19 cellular contexts compared by ENCODE assay signal in the genomic region with DNA sequence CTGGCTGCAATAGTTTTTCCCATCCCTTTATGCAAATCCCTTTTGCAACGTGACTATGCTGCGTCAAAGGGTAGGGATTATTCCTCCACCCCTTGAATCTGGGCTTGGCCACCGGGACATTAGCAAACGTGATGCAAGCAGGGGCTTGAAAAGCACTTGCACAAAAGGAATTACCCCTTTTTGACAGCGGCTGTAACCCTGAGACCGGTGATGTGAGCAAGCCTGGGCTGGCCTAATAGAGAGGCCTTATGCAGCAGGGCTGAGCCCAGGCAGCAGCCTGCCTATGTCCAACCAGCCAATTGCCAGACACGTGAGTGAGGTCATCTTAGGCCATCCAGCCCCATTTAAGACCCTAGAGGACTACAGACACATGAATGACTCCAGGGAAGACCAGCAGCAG. TPM values are rescaled to one million over a fixed set of nuclear protein-coding genes. Genes with fewer than 3 reads are reported as not detected.
A peak's percentile ranks its signal among the peaks of the same experiment; 100 is the strongest.
DNase-seq lines count a peak whose midpoint lies in the region; ATAC-seq, FAIRE-seq and TF ChIP-seq lines count a peak whose summit lies in the region.
"Had no signal": no experiment of that assay in that cellular context is flagged by ENCODE, and none has a peak within 500 bp of the region (broad histone marks: within the 10 kb centered on the region; RNA-seq: fewer than 3 reads in every experiment).

No MANE protein-coding gene starts in this region.

- H3K27me3 ChIP-seq in H1 (replicated peaks in 1 of 4; ENCODE audit: control insufficient read depth in 3 of 4, extremely low read depth in 1 of 4, insufficient read depth in 3 of 4, low read length in 3 of 4): no peaks in the 10 kb centered on the region
- H3K27me3 ChIP-seq: cardiac muscle cell, heart left ventricle had no signal

- H2BK5ac ChIP-seq in H1 (ENCODE audit: low read depth, low read length): no peak overlapping the region

- H3K23me2 ChIP-seq in H1 (ENCODE audit: low read depth, low read length): no peaks in the 10 kb centered on the region

- TF ChIP-seq POLR2A in H1 (IDR thresholded peaks at IDR 0.05; ENCODE audit: control extremely low read depth in 1 of 2, low read depth in 2 of 2, low read length in 2 of 2): no peak

- peak overlapping the region; percentile 58; the same call in 1 of the 2 replicates for H2AFZ ChIP-seq in H1 (ENCODE audit: low read length)
- H2AFZ ChIP-seq: GM23248 had no signal

- DNase-seq in GM12865 (ENCODE audit: low read depth): peak; percentile 9
- peak; percentile 32 for DNase-seq in NCI-H146 (lab: John Stamatoyannopoulos, UW)
- DNase-seq in H1 (ENCODE audit: low read depth in 1 of 2, low spot score in 2 of 2): no peak
- DNase-seq in progenitor cell of endocrine pancreas (ENCODE audit: low spot score, unreplicated experiment): no peak
- no peak for DNase-seq in A172 (ENCODE audit: low spot score)
- no peak for DNase-seq in GM19240 (ENCODE audit: insufficient read length, low spot score)
- DNase-seq: AML-193, Calu3, GM23248, heart left ventricle, KG1, NCI-H1048, NCI-H446 treated with DMSO at 0.1 percent for 48 hours, right cardiac atrium, T-helper 9 cell had no signal

- no peak for FAIRE-seq in H1 (lab: Jason Lieb, UNC)

- WGBS in H1 (ENCODE audit: extremely low coverage in 1 of 2, insufficient coverage in 1 of 2, insufficient read length in 1 of 2, insufficient replicate concordance in 2 of 2, low coverage in 1 of 2, low lambda C conversion rate in 2 of 2, missing lambda C conversion rate in 1 of 2), 2 experiments: 88% methylated on average over 7 of the region's 7 CpGs; no CpG with 5 or more reads in 1 of the 2 experiments

- POLR2A ChIA-PET in H1 (lab: Charles Lee; ENCODE audit: partially characterized antibody): no interaction called here

- no peak overlapping the region for H3K9ac ChIP-seq in H1 (replicated peaks in 1 of 4; ENCODE audit: extremely low read depth in 1 of 4, low read depth in 3 of 4, low read length in 3 of 4)
- H3K9ac ChIP-seq: GM23248 had no signal

- no peak for TF ChIP-seq RAD21 in H1 (IDR thresholded peaks at IDR 0.05 in 1 of 2, conservative IDR thresholded peaks at IDR 0.05 in 1 of 2; ENCODE audit: low read depth in 2 of 2, low read length in 2 of 2)

- peaks cover 1% of the 10 kb centered on the region for H3K27me3 Mint-ChIP-seq in progenitor cell of endocrine pancreas

- no peak overlapping the region for H2BK120ac ChIP-seq in H1 (replicated peaks; ENCODE audit: low read depth, low read length)

- no peak overlapping the region for H3K14ac ChIP-seq in H1 (ENCODE audit: insufficient read length)

- no peaks in the 10 kb centered on the region for H4K20me1 ChIP-seq in H1 (replicated peaks in 1 of 2; ENCODE audit: control insufficient read depth in 1 of 2, insufficient read depth in 2 of 2, low read length in 2 of 2)

- TF ChIP-seq CTCF in GM12865 (IDR thresholded peaks at IDR 0.05; ENCODE audit: insufficient read depth, low read depth, low read length, missing control alignments) (no peak), H1 (IDR thresholded peaks at IDR 0.05; ENCODE audit: control extremely low read depth in 1 of 3, insufficient read depth in 1 of 3, low read depth in 1 of 3, low read length in 3 of 3) (no peak), progenitor cell of endocrine pancreas (IDR thresholded peaks at IDR 0.05; ENCODE audit: unreplicated experiment) (no peak)

- no peak overlapping the region for H3K56ac ChIP-seq in H1 (replicated peaks; ENCODE audit: insufficient read length, low read depth, low read length)

- no peak overlapping the region for H2BK12ac ChIP-seq in H1 (ENCODE audit: low read depth, low read length)

- H4K91ac ChIP-seq in H1 (replicated peaks; ENCODE audit: insufficient read length, low read length): no peak overlapping the region

- no peaks in the 10 kb centered on the region for H3K4me1 Mint-ChIP-seq in progenitor cell of endocrine pancreas (ENCODE audit: low read depth)

- no peaks in the 10 kb centered on the region for H3K4me1 ChIP-seq in H1 (replicated peaks in 1 of 4; ENCODE audit: control insufficient read depth in 3 of 4, insufficient read depth in 4 of 4, low read length in 3 of 4)
- H3K4me1 ChIP-seq: heart left ventricle had no signal

- no peak overlapping the region for H2BK15ac ChIP-seq in H1 (ENCODE audit: low read length)

- no peak overlapping the region for H3K18ac ChIP-seq in H1 (ENCODE audit: extremely low read depth, low read length)

- H3K4me2 ChIP-seq in H1 (ENCODE audit: insufficient read depth in 1 of 2, low read depth in 2 of 2, low read length in 2 of 2): no peak overlapping the region

- H3K36me3 Mint-ChIP-seq in progenitor cell of endocrine pancreas (ENCODE audit: insufficient read depth): no peaks in the 10 kb centered on the region

- no peak overlapping the region for H3K4ac ChIP-seq in H1 (replicated peaks; ENCODE audit: insufficient read length, low read depth, low read length)

- no peak overlapping the region for H2BK20ac ChIP-seq in H1 (ENCODE audit: low read length)

- H3K27ac Mint-ChIP-seq in progenitor cell of endocrine pancreas: peak overlapping the region; percentile 22

- no peak overlapping the region for H3K4me3 Mint-ChIP-seq in progenitor cell of endocrine pancreas (ENCODE audit: low read depth)
- H3K4me3 Mint-ChIP-seq: neural crest cell had no signal

- H3K4me3 ChIP-seq in GM12865 (ENCODE audit: low read depth, low read length) (no peak overlapping the region), H1 (ENCODE audit: extremely low read depth in 1 of 4, insufficient read depth in 2 of 4, low read depth in 3 of 4, low read length in 4 of 4) (no peak overlapping the region)
- H3K4me3 ChIP-seq: cardiac muscle cell, GM23248, heart left ventricle, SK-N-MC had no signal

- H3K9me3 Mint-ChIP-seq in progenitor cell of endocrine pancreas (ENCODE audit: low read depth): no peaks in the 10 kb centered on the region
- H3K9me3 Mint-ChIP-seq: neural crest cell had no signal

- H3K23ac ChIP-seq in H1 (ENCODE audit: insufficient read length): no peak overlapping the region

- H3K36me3 ChIP-seq in H1 (ENCODE audit: control insufficient read depth in 2 of 4, insufficient read depth in 4 of 4, low read length in 3 of 4): no peaks in the 10 kb centered on the region
- H3K36me3 ChIP-seq: cardiac muscle cell, heart left ventricle had no signal

- no peak overlapping the region for H3K27ac ChIP-seq in H1 (ENCODE audit: low read depth, low read length)
- H3K27ac ChIP-seq: cardiac muscle cell, GM23248, heart left ventricle, SK-N-MC had no signal

- CTCF ChIA-PET in H1 (lab: Charles Lee; ENCODE audit: partially characterized antibody): no interaction called here

- no peaks in the 10 kb centered on the region for H3K79me2 ChIP-seq in H1 (ENCODE audit: control insufficient read depth in 1 of 2, insufficient read depth in 2 of 2, low read length in 2 of 2)

- no peak for ATAC-seq in HG03354 (IDR thresholded peaks at IDR 0.05; ENCODE audit: poor library complexity, severe bottlenecking, unreplicated experiment)
- ATAC-seq: heart left ventricle, right cardiac atrium had no signal

- TF ChIP-seq EP300 in H1 (IDR thresholded peaks at IDR 0.05; ENCODE audit: borderline replicate concordance in 1 of 2, low read depth in 2 of 2, low read length in 2 of 2): no peak

- peaks cover 7 to 12% of the 10 kb centered on the region in 2 experiments; a peak in 3 of 4 replicates for H3K9me3 ChIP-seq in H1 (ENCODE audit: insufficient read depth in 2 of 2, low read depth in 1 of 2, low read length in 1 of 2)

- H2AK5ac ChIP-seq in H1 (ENCODE audit: low read depth, low read length): no peak overlapping the region

- no peaks in the 10 kb centered on the region for H3K79me1 ChIP-seq in H1 (ENCODE audit: low read depth, low read length)

- no peak overlapping the region for H4K5ac ChIP-seq in H1 (ENCODE audit: insufficient read length, low read depth, low read length)

- H4K8ac ChIP-seq in H1 (ENCODE audit: extremely low read depth, insufficient read depth, low read length): 0 out of 2 replicates have a peak overlapping the region, but pooled peaks have one; percentile 22

TF ChIP-seq in H1, 55 proteins besides CTCF, POLR2A, EP300 and RAD21 (continues in another document):
- TF ChIP-seq JUND (IDR thresholded peaks at IDR 0.05; ENCODE audit: low read length) (no peak), CHD1 (IDR thresholded peaks at IDR 0.05; ENCODE audit: low read depth, low read length) (no peak), CEBPB (IDR thresholded peaks at IDR 0.05; ENCODE audit: low read depth, low read length) (no peak), GTF2F1 (IDR thresholded peaks at IDR 0.05; ENCODE audit: borderline replicate concordance, low read depth, low read length) (no peak), SP2 (IDR thresholded peaks at IDR 0.05; ENCODE audit: low read length) (no peak)
- TF ChIP-seq, protein P1, sequence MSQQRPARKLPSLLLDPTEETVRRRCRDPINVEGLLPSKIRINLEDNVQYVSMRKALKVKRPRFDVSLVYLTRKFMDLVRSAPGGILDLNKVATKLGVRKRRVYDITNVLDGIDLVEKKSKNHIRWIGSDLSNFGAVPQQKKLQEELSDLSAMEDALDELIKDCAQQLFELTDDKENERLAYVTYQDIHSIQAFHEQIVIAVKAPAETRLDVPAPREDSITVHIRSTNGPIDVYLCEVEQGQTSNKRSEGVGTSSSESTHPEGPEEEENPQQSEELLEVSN (IDR thresholded peaks at IDR 0.05): no peak

RNA-seq across cellular contexts. Expression of gene PAFAH1B1, which starts 30.4 kb away (rescaled TPM):
- total RNA-seq in H1 (2021; fragmentation: NEBNext Ultra II Directional; extraction: Animal tissue kit (Norgen Biotek cat#: 25700)): 137 and 152 TPM in 2 replicates
- polyA plus RNA-seq in H1 (2011; rRNA removed): 29.6 and 42.0 TPM in 2 replicates
- 50.9 TPM for polyA plus RNA-seq in H1 (2011; cell fraction: cytosol; rRNA removed)
- polyA plus RNA-seq in H1 (2011; cell fraction: nucleus; rRNA removed): 24.4 TPM
- 83.0 to 115 TPM (median 102 TPM) in 4 replicates for polyA plus RNA-seq in H1 (2012, experiment 1 of 2)
- 24.5 TPM for polyA plus RNA-seq in H1 (2012, experiment 2 of 2)
- polyA plus RNA-seq in H1 (2013, experiment 1 of 2): 39.2 TPM
- 40.5 TPM for polyA plus RNA-seq in H1 (2013, experiment 2 of 2)
- polyA minus RNA-seq in H1 (2011; rRNA and poly(A)+ RNA removed): 93.9 and 106 TPM in 2 replicates
- polyA minus RNA-seq in H1 (2011; cell fraction: cytosol; rRNA and poly(A)+ RNA removed): 50.8 TPM
- 44.7 TPM for polyA minus RNA-seq in H1 (2011; cell fraction: nucleus; rRNA and poly(A)+ RNA removed)
- total RNA-seq in progenitor cell of endocrine pancreas: 138 and 140 TPM in 2 replicates
- 77.4 and 79.1 TPM in 2 replicates for total RNA-seq in A172 (2014; rRNA removed; shearing (Covaris generic))

RNA-seq across cellular contexts. Expression of gene METTL16, which starts 51.4 kb away (rescaled TPM):
- total RNA-seq in H1 (2021; fragmentation: NEBNext Ultra II Directional; extraction: Animal tissue kit (Norgen Biotek cat#: 25700)): 58.1 and 59.4 TPM in 2 replicates
- polyA plus RNA-seq in H1 (2011; rRNA removed): 22.1 and 22.8 TPM in 2 replicates
- 24.5 TPM for polyA plus RNA-seq in H1 (2011; cell fraction: cytosol; rRNA removed)
- polyA plus RNA-seq in H1 (2011; cell fraction: nucleus; rRNA removed): 20.6 TPM
- 30.0 to 42.8 TPM (median 32.7 TPM) in 4 replicates for polyA plus RNA-seq in H1 (2012, experiment 1 of 2)
- polyA plus RNA-seq in H1 (2012, experiment 2 of 2): 10.6 TPM
- polyA plus RNA-seq in H1 (2013, experiment 1 of 2): 39.6 TPM
- 41.2 TPM for polyA plus RNA-seq in H1 (2013, experiment 2 of 2)
- 27.1 and 38.7 TPM in 2 replicates for polyA minus RNA-seq in H1 (2011; rRNA and poly(A)+ RNA removed)
- polyA minus RNA-seq in H1 (2011; cell fraction: cytosol; rRNA and poly(A)+ RNA removed): 28.0 TPM
- 32.3 TPM for polyA minus RNA-seq in H1 (2011; cell fraction: nucleus; rRNA and poly(A)+ RNA removed)
- total RNA-seq in progenitor cell of endocrine pancreas: 43.8 and 44.4 TPM in 2 replicates
- 25.4 and 34.7 TPM in 2 replicates for total RNA-seq in A172 (2014; rRNA removed; shearing (Covaris generic))

Comparison
In these comparisons a context has a peak if more than half of its experiments do, and no peak if none do; other contexts are left out.
1. DNase-seq: peak in GM12865 (single experiment) and NCI-H146 (single experiment); none in H1 (0 of 2), progenitor cell of endocrine pancreas (single experiment), A172 (single experiment) and GM19240 (single experiment).